1 cellular context compared by ENCODE assay signal in the genomic region with DNA sequence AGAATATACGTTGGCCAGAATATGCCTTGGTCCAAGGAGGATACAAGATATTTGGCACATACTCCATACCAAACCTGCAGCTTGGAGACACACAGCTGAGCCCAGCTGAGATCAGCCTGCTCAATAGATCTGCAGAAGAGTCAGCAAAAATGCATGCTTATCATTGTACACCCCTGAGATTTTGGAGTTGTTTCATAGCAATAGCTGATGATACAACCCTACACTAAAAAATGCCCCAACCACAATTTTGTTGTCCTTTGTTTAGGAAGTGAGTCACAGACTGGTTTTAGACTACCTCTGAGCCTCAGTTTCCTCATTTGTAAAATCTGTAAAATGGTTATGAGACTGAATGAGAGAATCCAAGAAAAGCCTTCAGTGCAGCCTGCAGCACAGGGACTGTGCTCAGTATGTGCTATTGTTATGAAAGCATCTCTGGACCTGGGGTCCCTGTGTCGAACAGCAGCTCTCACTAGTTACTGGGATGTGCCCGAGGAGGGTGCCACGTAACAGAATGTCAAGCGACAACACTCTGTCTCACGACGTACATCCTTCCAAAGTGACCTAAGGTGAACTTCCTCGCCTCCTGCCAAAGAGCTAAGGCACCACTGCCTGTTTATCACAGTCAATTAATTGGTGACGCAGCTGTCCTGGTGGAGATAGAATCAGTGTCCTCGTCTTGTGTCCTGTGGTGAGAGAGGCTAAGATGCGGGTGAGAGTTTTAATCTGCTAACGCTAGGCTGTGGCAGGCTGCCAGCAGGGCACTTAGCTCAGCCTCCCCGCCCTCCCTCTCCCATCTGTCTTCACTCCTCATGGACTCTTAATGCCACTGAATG.
TF ChIP-seq lines count a peak whose summit lies in the region.

No MANE protein-coding gene starts in this region.

TF ChIP-seq in GM23338, 12 proteins besides CTCF, POLR2A, EP300 and RAD21 (continued from another document):
- TF ChIP-seq, protein P1, sequence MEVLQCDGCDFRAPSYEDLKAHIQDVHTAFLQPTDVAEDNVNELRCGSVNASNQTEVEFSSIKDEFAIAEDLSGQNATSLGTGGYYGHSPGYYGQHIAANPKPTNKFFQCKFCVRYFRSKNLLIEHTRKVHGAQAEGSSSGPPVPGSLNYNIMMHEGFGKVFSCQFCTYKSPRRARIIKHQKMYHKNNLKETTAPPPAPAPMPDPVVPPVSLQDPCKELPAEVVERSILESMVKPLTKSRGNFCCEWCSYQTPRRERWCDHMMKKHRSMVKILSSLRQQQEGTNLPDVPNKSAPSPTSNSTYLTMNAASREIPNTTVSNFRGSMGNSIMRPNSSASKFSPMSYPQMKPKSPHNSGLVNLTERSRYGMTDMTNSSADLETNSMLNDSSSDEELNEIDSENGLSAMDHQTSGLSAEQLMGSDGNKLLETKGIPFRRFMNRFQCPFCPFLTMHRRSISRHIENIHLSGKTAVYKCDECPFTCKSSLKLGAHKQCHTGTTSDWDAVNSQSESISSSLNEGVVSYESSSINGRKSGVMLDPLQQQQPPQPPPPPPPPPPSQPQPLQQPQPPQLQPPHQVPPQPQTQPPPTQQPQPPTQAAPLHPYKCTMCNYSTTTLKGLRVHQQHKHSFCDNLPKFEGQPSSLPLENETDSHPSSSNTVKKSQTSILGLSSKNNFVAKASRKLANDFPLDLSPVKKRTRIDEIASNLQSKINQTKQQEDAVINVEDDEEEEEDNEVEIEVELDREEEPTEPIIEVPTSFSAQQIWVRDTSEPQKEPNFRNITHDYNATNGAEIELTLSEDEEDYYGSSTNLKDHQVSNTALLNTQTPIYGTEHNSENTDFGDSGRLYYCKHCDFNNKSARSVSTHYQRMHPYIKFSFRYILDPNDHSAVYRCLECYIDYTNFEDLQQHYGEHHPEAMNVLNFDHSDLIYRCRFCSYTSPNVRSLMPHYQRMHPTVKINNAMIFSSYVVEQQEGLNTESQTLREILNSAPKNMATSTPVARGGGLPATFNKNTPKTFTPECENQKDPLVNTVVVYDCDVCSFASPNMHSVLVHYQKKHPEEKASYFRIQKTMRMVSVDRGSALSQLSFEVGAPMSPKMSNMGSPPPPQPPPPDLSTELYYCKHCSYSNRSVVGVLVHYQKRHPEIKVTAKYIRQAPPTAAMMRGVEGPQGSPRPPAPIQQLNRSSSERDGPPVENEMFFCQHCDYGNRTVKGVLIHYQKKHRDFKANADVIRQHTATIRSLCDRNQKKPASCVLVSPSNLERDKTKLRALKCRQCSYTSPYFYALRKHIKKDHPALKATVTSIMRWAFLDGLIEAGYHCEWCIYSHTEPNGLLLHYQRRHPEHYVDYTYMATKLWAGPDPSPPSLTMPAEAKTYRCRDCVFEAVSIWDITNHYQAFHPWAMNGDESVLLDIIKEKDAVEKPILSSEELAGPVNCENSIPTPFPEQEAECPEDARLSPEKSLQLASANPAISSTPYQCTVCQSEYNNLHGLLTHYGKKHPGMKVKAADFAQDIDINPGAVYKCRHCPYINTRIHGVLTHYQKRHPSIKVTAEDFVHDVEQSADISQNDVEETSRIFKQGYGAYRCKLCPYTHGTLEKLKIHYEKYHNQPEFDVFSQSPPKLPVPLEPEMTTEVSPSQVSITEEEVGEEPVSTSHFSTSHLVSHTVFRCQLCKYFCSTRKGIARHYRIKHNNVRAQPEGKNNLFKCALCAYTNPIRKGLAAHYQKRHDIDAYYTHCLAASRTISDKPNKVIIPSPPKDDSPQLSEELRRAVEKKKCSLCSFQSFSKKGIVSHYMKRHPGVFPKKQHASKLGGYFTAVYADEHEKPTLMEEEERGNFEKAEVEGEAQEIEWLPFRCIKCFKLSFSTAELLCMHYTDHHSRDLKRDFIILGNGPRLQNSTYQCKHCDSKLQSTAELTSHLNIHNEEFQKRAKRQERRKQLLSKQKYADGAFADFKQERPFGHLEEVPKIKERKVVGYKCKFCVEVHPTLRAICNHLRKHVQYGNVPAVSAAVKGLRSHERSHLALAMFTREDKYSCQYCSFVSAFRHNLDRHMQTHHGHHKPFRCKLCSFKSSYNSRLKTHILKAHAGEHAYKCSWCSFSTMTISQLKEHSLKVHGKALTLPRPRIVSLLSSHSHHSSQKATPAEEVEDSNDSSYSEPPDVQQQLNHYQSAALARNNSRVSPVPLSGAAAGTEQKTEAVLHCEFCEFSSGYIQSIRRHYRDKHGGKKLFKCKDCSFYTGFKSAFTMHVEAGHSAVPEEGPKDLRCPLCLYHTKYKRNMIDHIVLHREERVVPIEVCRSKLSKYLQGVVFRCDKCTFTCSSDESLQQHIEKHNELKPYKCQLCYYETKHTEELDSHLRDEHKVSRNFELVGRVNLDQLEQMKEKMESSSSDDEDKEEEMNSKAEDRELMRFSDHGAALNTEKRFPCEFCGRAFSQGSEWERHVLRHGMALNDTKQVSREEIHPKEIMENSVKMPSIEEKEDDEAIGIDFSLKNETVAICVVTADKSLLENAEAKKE (CRISPR knock-in tag; IDR thresholded peaks at IDR 0.05) = no peak
- TF ChIP-seq EZH2 (IDR thresholded peaks at IDR 0.05; ENCODE audit: low read depth, unreplicated experiment) (no peak), STAT1 (IDR thresholded peaks at IDR 0.05; ENCODE audit: unreplicated experiment) (no peak), NANOG (IDR thresholded peaks at IDR 0.05; ENCODE audit: borderline replicate concordance) (no peak), POLR2AphosphoS5 (IDR thresholded peaks at IDR 0.05; ENCODE audit: low read depth) (no peak)
- TF ChIP-seq, protein P2, sequence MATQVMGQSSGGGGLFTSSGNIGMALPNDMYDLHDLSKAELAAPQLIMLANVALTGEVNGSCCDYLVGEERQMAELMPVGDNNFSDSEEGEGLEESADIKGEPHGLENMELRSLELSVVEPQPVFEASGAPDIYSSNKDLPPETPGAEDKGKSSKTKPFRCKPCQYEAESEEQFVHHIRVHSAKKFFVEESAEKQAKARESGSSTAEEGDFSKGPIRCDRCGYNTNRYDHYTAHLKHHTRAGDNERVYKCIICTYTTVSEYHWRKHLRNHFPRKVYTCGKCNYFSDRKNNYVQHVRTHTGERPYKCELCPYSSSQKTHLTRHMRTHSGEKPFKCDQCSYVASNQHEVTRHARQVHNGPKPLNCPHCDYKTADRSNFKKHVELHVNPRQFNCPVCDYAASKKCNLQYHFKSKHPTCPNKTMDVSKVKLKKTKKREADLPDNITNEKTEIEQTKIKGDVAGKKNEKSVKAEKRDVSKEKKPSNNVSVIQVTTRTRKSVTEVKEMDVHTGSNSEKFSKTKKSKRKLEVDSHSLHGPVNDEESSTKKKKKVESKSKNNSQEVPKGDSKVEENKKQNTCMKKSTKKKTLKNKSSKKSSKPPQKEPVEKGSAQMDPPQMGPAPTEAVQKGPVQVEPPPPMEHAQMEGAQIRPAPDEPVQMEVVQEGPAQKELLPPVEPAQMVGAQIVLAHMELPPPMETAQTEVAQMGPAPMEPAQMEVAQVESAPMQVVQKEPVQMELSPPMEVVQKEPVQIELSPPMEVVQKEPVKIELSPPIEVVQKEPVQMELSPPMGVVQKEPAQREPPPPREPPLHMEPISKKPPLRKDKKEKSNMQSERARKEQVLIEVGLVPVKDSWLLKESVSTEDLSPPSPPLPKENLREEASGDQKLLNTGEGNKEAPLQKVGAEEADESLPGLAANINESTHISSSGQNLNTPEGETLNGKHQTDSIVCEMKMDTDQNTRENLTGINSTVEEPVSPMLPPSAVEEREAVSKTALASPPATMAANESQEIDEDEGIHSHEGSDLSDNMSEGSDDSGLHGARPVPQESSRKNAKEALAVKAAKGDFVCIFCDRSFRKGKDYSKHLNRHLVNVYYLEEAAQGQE (IDR thresholded peaks at IDR 0.05; ENCODE audit: unreplicated experiment) = no peak
- TF ChIP-seq, protein P3, sequence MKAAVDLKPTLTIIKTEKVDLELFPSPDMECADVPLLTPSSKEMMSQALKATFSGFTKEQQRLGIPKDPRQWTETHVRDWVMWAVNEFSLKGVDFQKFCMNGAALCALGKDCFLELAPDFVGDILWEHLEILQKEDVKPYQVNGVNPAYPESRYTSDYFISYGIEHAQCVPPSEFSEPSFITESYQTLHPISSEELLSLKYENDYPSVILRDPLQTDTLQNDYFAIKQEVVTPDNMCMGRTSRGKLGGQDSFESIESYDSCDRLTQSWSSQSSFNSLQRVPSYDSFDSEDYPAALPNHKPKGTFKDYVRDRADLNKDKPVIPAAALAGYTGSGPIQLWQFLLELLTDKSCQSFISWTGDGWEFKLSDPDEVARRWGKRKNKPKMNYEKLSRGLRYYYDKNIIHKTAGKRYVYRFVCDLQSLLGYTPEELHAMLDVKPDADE (IDR thresholded peaks at IDR 0.05) = no peak
